13 cellular contexts compared by ENCODE assay signal in genomic region chr14:92676031-92676430, GRCh38.
DNase-seq lines count a peak whose midpoint lies in the region; ATAC-seq, FAIRE-seq and TF ChIP-seq lines count a peak whose summit lies in the region.
"Had no signal": no experiment of that assay in that cellular context is flagged by ENCODE, and none has a peak within 500 bp of the region (broad histone marks: within the 10 kb centered on the region; RNA-seq: fewer than 3 reads in every experiment).

No MANE protein-coding gene starts in this region.

- peak in 1 of 3 donors; percentile 66 for DNase-seq in right lobe of liver
- DNase-seq in HepG2 (ENCODE audit: low spot score) = no peak
- DNase-seq in T-helper 17 cell = no peak
- DNase-seq in left lobe of liver (ENCODE audit: low spot score) = no peak
- no peak for DNase-seq in kidney tubule cell (ENCODE audit: low spot score)
- DNase-seq in NCI-H146 treated with DMSO at 0.1 percent for 48 hours (lab: John Stamatoyannopoulos, UW; ENCODE audit: unreplicated experiment) = no peak
- DNase-seq: MG63; NCI-H510A; stimulated activated CD4-positive, alpha-beta T cell treated with anti-CD3 and anti-CD28 coated beads, Interleukin-1b, Interleukin-23, amount 100 ng/mL, for 48 hours; SW 1271 had no signal

- no peak overlapping the region for H3K9ac ChIP-seq in HepG2 (ENCODE audit: insufficient read depth, low read depth, low read length)

- H3K27me3 ChIP-seq in right lobe of liver (no peaks in the 10 kb centered on the region), HepG2 (ENCODE audit: control insufficient read depth in 1 of 2, insufficient read depth in 2 of 2, low read length in 2 of 2) (no peaks in the 10 kb centered on the region)
- H3K27me3 ChIP-seq: MG63 had no signal

- TF ChIP-seq POLR2A in right lobe of liver (IDR thresholded peaks at IDR 0.05) = no peak
- no peak for TF ChIP-seq POLR2A in HepG2 (IDR thresholded peaks at IDR 0.05; ENCODE audit: insufficient read depth in 1 of 2, low read depth in 2 of 2, low read length in 2 of 2)

- no peak overlapping the region for H3K4me3 ChIP-seq in right lobe of liver
- no peak overlapping the region for H3K4me3 ChIP-seq in HepG2 (replicated peaks in 1 of 3; ENCODE audit: insufficient read depth in 1 of 3, low read depth in 2 of 3, low read length in 3 of 3)
- H3K4me3 ChIP-seq: MG63 had no signal

- in situ Hi-C loops in HepG2 (cut with HindIII; ENCODE audit: extremely low pct_ligation_motif_present, low pct_unique_long_range_greater_than_20kb) = no loop called here

- 58% methylated on average over 5 of the region's 7 CpGs for WGBS in right lobe of liver (ENCODE audit: insufficient coverage, low coverage, low lambda C conversion rate, missing lambda C conversion rate)
- 89% methylated on average over 7 of the region's 7 CpGs for WGBS in HepG2 (ENCODE audit: low lambda C conversion rate)

- peaks cover 39% of the 10 kb centered on the region for H3K4me1 Mint-ChIP-seq in T-helper 17 cell

- H3K27me3 Mint-ChIP-seq in T-helper 17 cell = no peaks in the 10 kb centered on the region

- H3K27ac Mint-ChIP-seq in T-helper 17 cell = peak overlapping the region; percentile 72

- TF ChIP-seq CTCF in right lobe of liver (IDR thresholded peaks at IDR 0.05) (no peak), HepG2 (CRISPR knock-in tag; IDR thresholded peaks at IDR 0.05) (no peak)

- H3K36me3 ChIP-seq in right lobe of liver (peaks cover 0 to 14% (median 3%) of the 10 kb centered on the region in 4 donors), HepG2 (replicated peaks in 1 of 2; ENCODE audit: control insufficient read depth in 1 of 2, insufficient read depth in 2 of 2, low read length in 2 of 2) (peaks cover 5 to 19% of the 10 kb centered on the region in 2 experiments; a peak in 4 of 5 replicates)
- H3K36me3 ChIP-seq: MG63 had no signal

- H4K20me1 ChIP-seq in HepG2 (ENCODE audit: insufficient read depth, low read length) = no peaks in the 10 kb centered on the region

- TF ChIP-seq EP300 in HepG2 (IDR thresholded peaks at IDR 0.05; ENCODE audit: low read depth in 2 of 2, low read length in 2 of 2) (no peak), HepG2 (CRISPR knock-in tag; IDR thresholded peaks at IDR 0.05; ENCODE audit: borderline replicate concordance) (no peak)

- H3K27ac ChIP-seq in right lobe of liver (no peak overlapping the region), HepG2 (ENCODE audit: extremely low read length, insufficient read depth, low read length) (no peak overlapping the region)

- no peak overlapping the region for H2AFZ ChIP-seq in HepG2 (ENCODE audit: low read length)

- H3K79me2 ChIP-seq in HepG2 (ENCODE audit: insufficient read depth, low read length) = no peaks in the 10 kb centered on the region

- intact Hi-C loops in right lobe of liver (cut with DNase I) = no loop called here
- intact Hi-C loops in HepG2 (cut with micrococcal nuclease; ENCODE audit: unreplicated experiment) = no loop called here

- H3K4me1 ChIP-seq in right lobe of liver (no peaks in the 10 kb centered on the region), HepG2 (ENCODE audit: insufficient read depth, low read length) (no peaks in the 10 kb centered on the region)

- FAIRE-seq in HepG2 (lab: Jason Lieb, UNC) = no peak
- FAIRE-seq: bronchial epithelial cell had no signal

- no TSS peak for BruUV-seq in HepG2 (replicated peaks; lab: Mats Ljungman, UMichigan)

- CTCF ChIA-PET in HepG2 (lab: Yijun Ruan, JAX; ENCODE audit: low intra/inter-chr PET ratio, low total read pairs) = no interaction called here

- H3K4me2 ChIP-seq in HepG2 (ENCODE audit: low read depth, low read length) = no peak overlapping the region

- POLR2A ChIA-PET in HepG2 (lab: Yijun Ruan, JAX) = no interaction called here

- H3K36me3 Mint-ChIP-seq in T-helper 17 cell (ENCODE audit: low read depth) = peaks cover 20% of the 10 kb centered on the region

- no peak for TF ChIP-seq RAD21 in HepG2 (CRISPR knock-in tag; IDR thresholded peaks at IDR 0.05)

- ATAC-seq in right lobe of liver = peak; percentile 30 to 53 (median 36)
- ATAC-seq in HepG2 = no peak
- ATAC-seq in T-helper 17 cell = no peak
- peak; percentile 21 for ATAC-seq in left lobe of liver
- no peak for ATAC-seq in GM18870 (IDR thresholded peaks at IDR 0.05; ENCODE audit: unreplicated experiment)
- ATAC-seq in GM18907 (IDR thresholded peaks at IDR 0.05; ENCODE audit: unreplicated experiment) = no peak

- no peak overlapping the region for H3K4me3 Mint-ChIP-seq in T-helper 17 cell

- no peaks in the 10 kb centered on the region for H3K9me3 ChIP-seq in right lobe of liver
- no peaks in the 10 kb centered on the region for H3K9me3 ChIP-seq in HepG2 (ENCODE audit: low read length)
- no peaks in the 10 kb centered on the region for H3K9me3 ChIP-seq in T-helper 17 cell (ENCODE audit: control insufficient read depth, low read length, poor library complexity, severe bottlenecking)
- H3K9me3 ChIP-seq: MG63 had no signal

TF ChIP-seq in HepG2, 621 proteins besides CTCF, POLR2A, EP300 and RAD21 (continues in another document):
- TF ChIP-seq ZNF280B (CRISPR knock-in tag; IDR thresholded peaks at IDR 0.05; ENCODE audit: borderline replicate concordance) = no peak
- TF ChIP-seq ONECUT2 (CRISPR knock-in tag; IDR thresholded peaks at IDR 0.05) = no peak
- no peak for TF ChIP-seq ZBTB7A (CRISPR knock-in tag; IDR thresholded peaks at IDR 0.05)
- no peak for TF ChIP-seq ZBED4 (CRISPR knock-in tag; IDR thresholded peaks at IDR 0.05; ENCODE audit: borderline replicate concordance)
- TF ChIP-seq ZNF672 (CRISPR knock-in tag; IDR thresholded peaks at IDR 0.05) = no peak
- TF ChIP-seq FOXK1 (CRISPR knock-in tag; IDR thresholded peaks at IDR 0.05; ENCODE audit: borderline replicate concordance, low read depth) = no peak
- no peak for TF ChIP-seq ZNF598 (CRISPR knock-in tag; IDR thresholded peaks at IDR 0.05; ENCODE audit: borderline replicate concordance)
- no peak for TF ChIP-seq KDM1A (CRISPR knock-in tag; IDR thresholded peaks at IDR 0.05)

Comparison
In these comparisons a context has a peak if more than half of its experiments do, and no peak if none do; other contexts are left out.
1. ATAC-seq: peak in right lobe of liver (4 of 4) and left lobe of liver (single experiment); none in HepG2 (single experiment), T-helper 17 cell (single experiment), GM18870 (single experiment) and GM18907 (single experiment).